ENCODE assay signal across 8 cellular contexts in genomic region chr16:75244225-75244792, GRCh38. TPM values are rescaled to one million over a fixed set of nuclear protein-coding genes. Genes with fewer than 3 reads are reported as not detected.
DNase-seq lines count a peak whose midpoint lies in the region; ATAC-seq, FAIRE-seq and TF ChIP-seq lines count a peak whose summit lies in the region.

No MANE protein-coding gene starts in this region.

- H3K4me3 ChIP-seq in ascending aorta (peak overlapping the region; percentile 2 to 40), keratinocyte (ENCODE audit: control insufficient read depth in 2 of 3, extremely low read depth in 1 of 3, insufficient read depth in 2 of 3, low read depth in 1 of 3, low read length in 3 of 3) (no peak overlapping the region), testis (no peak overlapping the region)

- H3K27me3 ChIP-seq in ascending aorta (no peaks in the 10 kb centered on the region), keratinocyte (ENCODE audit: control insufficient read depth, extremely low read depth, insufficient read depth, low read length) (no peaks in the 10 kb centered on the region), testis (no peaks in the 10 kb centered on the region)

- peak overlapping the region; percentile 94 to 100 for H3K27ac ChIP-seq in ascending aorta
- H3K27ac ChIP-seq in keratinocyte (ENCODE audit: control insufficient read depth, insufficient read depth, low read length) = peak overlapping the region; percentile 82
- H3K27ac ChIP-seq in testis = peak overlapping the region; percentile 85 to 90

- peaks cover 100% of the 10 kb centered on the region for H3K79me2 ChIP-seq in keratinocyte (ENCODE audit: control insufficient read depth, insufficient read depth, low read length)

- peaks cover 22% of the 10 kb centered on the region for H4K20me1 ChIP-seq in keratinocyte (ENCODE audit: control insufficient read depth, extremely low read depth, insufficient read depth, low read length)

- H2AFZ ChIP-seq in keratinocyte (ENCODE audit: control insufficient read depth, low read length) = no peak overlapping the region

- peak overlapping the region; percentile 16 for H3K4me2 ChIP-seq in keratinocyte (ENCODE audit: control insufficient read depth, extremely low read depth, insufficient read depth, low read depth, low read length)

- peaks cover 13 to 30% of the 10 kb centered on the region in 2 donors for H3K36me3 ChIP-seq in ascending aorta
- H3K36me3 ChIP-seq in keratinocyte (ENCODE audit: control insufficient read depth in 2 of 2, extremely low read depth in 1 of 2, insufficient read depth in 2 of 2, low read length in 2 of 2) = peaks cover 27 to 53% of the 10 kb centered on the region in 2 experiments
- H3K36me3 ChIP-seq in testis (ENCODE audit: low read depth, missing control alignments) = no peaks in the 10 kb centered on the region

- no peak for TF ChIP-seq POLR2A in testis (IDR thresholded peaks at IDR 0.05)

- ATAC-seq in HG02798 (IDR thresholded peaks at IDR 0.05; ENCODE audit: poor library complexity, unreplicated experiment) = peak; percentile 9
- no peak for ATAC-seq in GM18520 (IDR thresholded peaks at IDR 0.05; ENCODE audit: unreplicated experiment)
- ATAC-seq in GM18870 (IDR thresholded peaks at IDR 0.05; ENCODE audit: unreplicated experiment) = no peak

- TF ChIP-seq CTCF in ascending aorta (IDR thresholded peaks at IDR 0.05) = no peak
- TF ChIP-seq CTCF in keratinocyte (optimal IDR thresholded peaks at IDR 0.05 in 1 of 3, IDR thresholded peaks at IDR 0.05 in 1 of 3, conservative IDR thresholded peaks at IDR 0.05 in 1 of 3; ENCODE audit: extremely low read depth in 1 of 3, insufficient read depth in 2 of 3, low read length in 3 of 3) = no peak
- TF ChIP-seq CTCF in testis (IDR thresholded peaks at IDR 0.05) = no peak

- H3K9ac ChIP-seq in keratinocyte (ENCODE audit: control insufficient read depth, extremely low read depth, insufficient read depth, low read length) = peak overlapping the region; percentile 72

- H3K4me1 ChIP-seq in ascending aorta (peaks cover 53 to 96% of the 10 kb centered on the region in 2 donors), keratinocyte (ENCODE audit: control insufficient read depth, extremely low read depth, insufficient read depth, low read length) (peaks cover 63% of the 10 kb centered on the region), testis (peaks cover 84% of the 10 kb centered on the region)

- H3K9me3 ChIP-seq in ascending aorta (no peaks in the 10 kb centered on the region), keratinocyte (ENCODE audit: control insufficient read depth, low read depth, low read length) (no peaks in the 10 kb centered on the region), testis (no peaks in the 10 kb centered on the region)

- intact Hi-C loops in ascending aorta (cut with DNase I) (loop anchor here (2.0 kb wide), 1 partner anchor 60 kb away; no protein-coding TSS in a partner anchor), testis (cut with DNase I; ENCODE audit: low total_unique reads) (no loop called here)

- peaks cover under 1% of the 10 kb centered on the region for H3K9me1 ChIP-seq in keratinocyte (ENCODE audit: control insufficient read depth, extremely low read depth, insufficient read depth, low read length)

- DNase-seq in ascending aorta (ENCODE audit: low spot score in 2 of 2) (peak; percentile 67 to 92), keratinocyte (ENCODE audit: low read depth, low spot score) (no peak), testis (peak; percentile 57), NCI-H1048 (lab: John Stamatoyannopoulos, UW) (no peak), NCI-H524 treated with DMSO at 0.1 percent for 48 hours (lab: John Stamatoyannopoulos, UW) (no peak)

- WGBS in testis, 2 donors = 56 to 74% methylated on average over 6 to 7 of the region's 7 CpGs

- no peak for FAIRE-seq in keratinocyte (lab: Jason Lieb, UNC)

- dilution Hi-C loops in keratinocyte (cut with MboI; ENCODE audit: extremely low pct_ligation_motif_present, low sequenced_read_pairs) = loop anchor here (25.0 kb wide), 1 partner anchor 143 kb away; no protein-coding TSS in a partner anchor

RNA-seq across cellular contexts. Expression of gene BCAR1, which starts 7.1 kb away (rescaled TPM):
- total RNA-seq in ascending aorta = 243 TPM
- 17.8 to 31.2 TPM (median 23.0 TPM) in 3 replicates for polyA plus RNA-seq in keratinocyte
- 5.9 TPM for polyA plus RNA-seq in keratinocyte (2011; ENCODE audit: low read depth)
- polyA plus RNA-seq in keratinocyte (2011; cell fraction: cytosol; rRNA removed) = 17.0 and 40.3 TPM in 2 replicates
- polyA plus RNA-seq in keratinocyte (2011; cell fraction: nucleus; rRNA removed) = 69.0 and 79.0 TPM in 2 replicates
- polyA plus RNA-seq in keratinocyte (2012; ENCODE audit: low replicate concordance) = 19.6 and 63.8 TPM in 2 replicates
- 11.9 to 55.2 TPM (median 18.5 TPM) in 3 replicates for polyA minus RNA-seq in keratinocyte
- polyA minus RNA-seq in keratinocyte (2011; cell fraction: cytosol; rRNA and poly(A)+ RNA removed) = 51.2 TPM
- polyA minus RNA-seq in keratinocyte (2011; cell fraction: nucleus; rRNA and poly(A)+ RNA removed) = 45.5 TPM in 2 replicates
- 100 to 1,000 TPM; 139 to 201 TPM for total RNA-seq in testis
- polyA plus RNA-seq in testis (ENCODE audit: insufficient read depth, low read depth, low replicate concordance) = 83.8 TPM

RNA-seq across cellular contexts. Expression of gene CTRB1, which starts 25.5 kb away (rescaled TPM):
- total RNA-seq in ascending aorta = not detected
- not detected in 3 replicates for polyA plus RNA-seq in keratinocyte
- polyA plus RNA-seq in keratinocyte (2011; ENCODE audit: low read depth) = not detected
- not detected in 2 replicates for polyA plus RNA-seq in keratinocyte (2011; cell fraction: cytosol; rRNA removed)
- polyA plus RNA-seq in keratinocyte (2011; cell fraction: nucleus; rRNA removed) = not detected in 2 replicates
- polyA plus RNA-seq in keratinocyte (2012; ENCODE audit: low replicate concordance) = 0.21 TPM in 1 of 2 replicates, not detected in the other
- polyA minus RNA-seq in keratinocyte = not detected in 3 replicates
- not detected for polyA minus RNA-seq in keratinocyte (2011; cell fraction: cytosol; rRNA and poly(A)+ RNA removed)
- polyA minus RNA-seq in keratinocyte (2011; cell fraction: nucleus; rRNA and poly(A)+ RNA removed) = not detected in 2 replicates
- 1 to 10 TPM in 1 of 2 donors, not detected in 1; 1.2 TPM for total RNA-seq in testis
- not detected for polyA plus RNA-seq in testis (ENCODE audit: insufficient read depth, low read depth, low replicate concordance)

RNA-seq across cellular contexts. Expression of gene CTRB2, which starts 37.3 kb away (rescaled TPM):
- not detected for total RNA-seq in ascending aorta
- not detected in 3 replicates for polyA plus RNA-seq in keratinocyte
- not detected for polyA plus RNA-seq in keratinocyte (2011; ENCODE audit: low read depth)
- not detected in 2 replicates for polyA plus RNA-seq in keratinocyte (2011; cell fraction: cytosol; rRNA removed)
- not detected in 2 replicates for polyA plus RNA-seq in keratinocyte (2011; cell fraction: nucleus; rRNA removed)
- not detected in 2 replicates for polyA plus RNA-seq in keratinocyte (2012; ENCODE audit: low replicate concordance)
- not detected in 3 replicates for polyA minus RNA-seq in keratinocyte
- not detected for polyA minus RNA-seq in keratinocyte (2011; cell fraction: cytosol; rRNA and poly(A)+ RNA removed)
- not detected in 2 replicates for polyA minus RNA-seq in keratinocyte (2011; cell fraction: nucleus; rRNA and poly(A)+ RNA removed)
- 1 to 10 TPM in 1 of 2 donors, under 1 TPM in 1; 0.63 to 1.1 TPM for total RNA-seq in testis
- polyA plus RNA-seq in testis (ENCODE audit: insufficient read depth, low read depth, low replicate concordance) = 0.69 TPM

Comparison
In these comparisons a context has a peak if more than half of its experiments do, and no peak if none do; other contexts are left out.
1. DNase-seq: peak in ascending aorta (2 of 2) and testis (single experiment); none in keratinocyte (single experiment), NCI-H1048 (single experiment) and NCI-H524 treated with DMSO at 0.1 percent for 48 hours (single experiment).
2. H3K4me3 ChIP-seq: peak in ascending aorta (2 of 2); none in keratinocyte (0 of 3) and testis (0 of 2).
3. Peak in every context shown above with its lines, with median percentiles within 50 percentile points of each other: H3K27ac ChIP-seq.